In the genomic region with DNA sequence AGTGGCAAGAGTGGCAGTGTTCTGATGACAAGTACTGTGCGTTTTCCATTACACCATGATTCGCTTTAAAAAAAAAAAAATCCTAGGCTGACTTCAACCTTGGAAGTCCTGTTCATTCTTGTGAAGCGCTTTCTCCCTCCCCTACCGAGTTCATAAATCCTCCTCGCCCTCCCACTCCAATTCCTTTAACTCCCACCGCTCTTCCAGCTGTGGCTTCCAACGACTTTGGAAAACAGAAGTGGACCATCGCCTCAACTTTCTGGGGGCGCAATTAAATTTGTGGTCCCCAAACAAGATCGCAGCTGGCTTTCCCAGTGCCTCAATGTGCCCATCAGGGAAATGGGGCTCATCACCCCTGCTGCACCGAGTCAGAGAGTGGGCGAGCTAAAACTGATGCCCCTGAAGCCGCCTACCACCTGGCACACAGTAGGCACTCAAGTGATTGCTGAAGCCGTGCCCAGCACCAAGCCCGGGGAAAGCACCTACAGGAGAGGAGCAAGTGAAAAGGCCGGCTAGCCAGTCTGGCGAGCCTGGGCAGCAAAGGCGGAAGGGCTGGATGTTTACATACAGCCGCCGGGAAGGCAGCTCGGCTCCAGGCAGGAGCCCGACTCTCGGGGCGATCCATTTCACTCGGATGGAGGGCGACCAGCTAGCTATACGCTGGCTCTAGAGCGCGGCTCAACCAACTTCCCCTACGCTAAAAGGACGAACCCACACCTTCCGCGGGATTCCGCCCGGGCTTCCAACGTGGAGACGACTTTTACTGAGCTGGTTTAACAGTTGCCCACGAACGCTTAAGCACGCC, we compare ENCODE assay signal across 8 cellular contexts. TPM values are rescaled to one million over a fixed set of nuclear protein-coding genes. Genes with fewer than 3 reads are reported as not detected.
DNase-seq lines count a peak whose midpoint lies in the region; ATAC-seq and TF ChIP-seq lines count a peak whose summit lies in the region.

No MANE protein-coding gene starts in this region.

- H3K36me3 ChIP-seq in NT2/D1 (ENCODE audit: insufficient read depth, insufficient read length, low read length) (peaks cover 34% of the 10 kb centered on the region), left lung (no peaks in the 10 kb centered on the region), subcutaneous abdominal adipose tissue (ENCODE audit: control insufficient read depth in 5 of 5, insufficient read depth in 5 of 5, low read length in 5 of 5) (no peaks in the 10 kb centered on the region)

- TF ChIP-seq CTCF in left lung (IDR thresholded peaks at IDR 0.05), result no peak

- peak overlapping the region; percentile 93 for H3K27ac ChIP-seq in cingulate gyrus (ENCODE audit: low read depth, low read length)
- H3K27ac ChIP-seq in left lung, result peak overlapping the region; percentile 91 to 94
- peak overlapping the region; percentile 96 for H3K27ac ChIP-seq in subcutaneous abdominal adipose tissue (ENCODE audit: low read depth, low read length)

- intact Hi-C loops in left lung (cut with DNase I), result loop anchor here in 1 of 2 donors (10.0 kb wide), 2 partner anchors 73 to 163 kb away; no protein-coding TSS in a partner anchor

- H3K9me3 ChIP-seq in NT2/D1 (ENCODE audit: insufficient read depth, low read length) (no peaks in the 10 kb centered on the region), left lung (no peaks in the 10 kb centered on the region), subcutaneous abdominal adipose tissue (ENCODE audit: control insufficient read depth in 5 of 5, low read length in 5 of 5) (no peaks in the 10 kb centered on the region)

- peak overlapping the region; percentile 100 for H3K9ac ChIP-seq in NT2/D1 (ENCODE audit: insufficient read length, low read depth)
- H3K9ac ChIP-seq in subcutaneous abdominal adipose tissue (ENCODE audit: low read length in 5 of 5), result peak overlapping the region; percentile 84 to 92 (median 89)

- DNase-seq in DMS53 (lab: John Stamatoyannopoulos, UW) (peak; percentile 97), NT2/D1 (ENCODE audit: low read depth, low spot score) (no peak), left lung (peak; percentile 73 to 87), dedifferentiated amniotic fluid mesenchymal stem cell (ENCODE audit: extremely low spot score) (no peak)
- DNase-seq in stimulated activated CD4-positive, alpha-beta T cell treated with anti-CD3 and anti-CD28 coated beads, Interleukin-4, amount 100 ng/mL, for 24 hours, result no peak

- H3K4me3 ChIP-seq in NT2/D1 (ENCODE audit: insufficient read length, low read depth) (peak overlapping the region; percentile 99), left lung (peak overlapping the region; percentile 84 to 87), subcutaneous abdominal adipose tissue (ENCODE audit: low read depth in 1 of 5, low read length in 5 of 5) (peak overlapping the region; percentile 87 to 100 (median 97))

- H3K27me3 ChIP-seq in NT2/D1 (ENCODE audit: insufficient read depth, insufficient read length), result no peaks in the 10 kb centered on the region
- peaks cover 0 to 3% of the 10 kb centered on the region in 2 donors for H3K27me3 ChIP-seq in left lung
- H3K27me3 ChIP-seq in subcutaneous abdominal adipose tissue (ENCODE audit: control insufficient read depth in 5 of 5, insufficient read depth in 4 of 5, low read length in 5 of 5), result no peaks in the 10 kb centered on the region

- peak; percentile 18 for ATAC-seq in HG02588 (IDR thresholded peaks at IDR 0.05; ENCODE audit: unreplicated experiment)
- peak; percentile 65 for ATAC-seq in left lung

- H3K4me1 ChIP-seq in NT2/D1 (ENCODE audit: insufficient read depth, insufficient read length) (peaks cover 8% of the 10 kb centered on the region), left lung (peaks cover 7 to 58% of the 10 kb centered on the region in 2 donors), subcutaneous abdominal adipose tissue (ENCODE audit: control insufficient read depth in 5 of 5, insufficient read depth in 5 of 5, low read length in 5 of 5) (peaks cover 7 to 62% (median 54%) of the 10 kb centered on the region in 5 donors)

RNA-seq across cellular contexts. Expression of gene PLPP3, which starts 1.3 kb away (rescaled TPM):
- 100 to 1,000 TPM in 1 of 2 donors, 10 to 100 TPM in 1; 44.5 to 112 TPM for total RNA-seq in left lung

Comparison
In these comparisons a context has a peak if more than half of its experiments do, and no peak if none do; other contexts are left out.
1. DNase-seq: peak in DMS53 (single experiment) and left lung (2 of 2); none in NT2/D1 (single experiment), dedifferentiated amniotic fluid mesenchymal stem cell (single experiment) and stimulated activated CD4-positive, alpha-beta T cell treated with anti-CD3 and anti-CD28 coated beads, Interleukin-4, amount 100 ng/mL, for 24 hours (single experiment).
2. Peak in every context shown above with its lines, with median percentiles within 50 percentile points of each other: H3K4me3 ChIP-seq and H3K27ac ChIP-seq.